ENCODE assay signal across 4 cellular contexts in the genomic region with DNA sequence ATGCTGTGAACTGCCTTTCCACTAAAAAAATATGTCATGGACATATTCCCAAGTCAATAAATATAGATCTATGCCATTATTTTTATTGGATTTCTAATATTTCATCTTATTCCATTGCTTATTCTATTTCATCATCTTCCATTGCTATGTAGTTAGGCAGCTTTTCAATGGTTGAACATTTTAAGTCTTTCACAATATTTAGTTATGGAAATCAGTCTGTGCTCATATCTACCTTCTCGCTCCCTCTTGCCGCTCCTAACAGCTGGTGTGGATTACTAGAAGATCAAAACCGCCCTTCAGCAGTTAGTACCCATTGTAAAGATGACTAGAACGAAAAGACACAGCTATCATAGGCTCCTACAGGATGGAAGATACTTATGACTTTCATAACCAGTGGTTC.
"Had no signal": no experiment of that assay in that cellular context is flagged by ENCODE, and none has a peak within 500 bp of the region (broad histone marks: within the 10 kb centered on the region; RNA-seq: fewer than 3 reads in every experiment).

No MANE protein-coding gene starts in this region.

- ATAC-seq: K562 had no signal

- H3K4me2 ChIP-seq: GM23338 had no signal

- H2AFZ ChIP-seq: GM23338 had no signal

- H3K4me3 ChIP-seq: GM23338, K562 had no signal

- DNase-seq: H9, HCEC 1CT had no signal
